Comparison of ENCODE assay signal across 9 cellular contexts in the genomic region with DNA sequence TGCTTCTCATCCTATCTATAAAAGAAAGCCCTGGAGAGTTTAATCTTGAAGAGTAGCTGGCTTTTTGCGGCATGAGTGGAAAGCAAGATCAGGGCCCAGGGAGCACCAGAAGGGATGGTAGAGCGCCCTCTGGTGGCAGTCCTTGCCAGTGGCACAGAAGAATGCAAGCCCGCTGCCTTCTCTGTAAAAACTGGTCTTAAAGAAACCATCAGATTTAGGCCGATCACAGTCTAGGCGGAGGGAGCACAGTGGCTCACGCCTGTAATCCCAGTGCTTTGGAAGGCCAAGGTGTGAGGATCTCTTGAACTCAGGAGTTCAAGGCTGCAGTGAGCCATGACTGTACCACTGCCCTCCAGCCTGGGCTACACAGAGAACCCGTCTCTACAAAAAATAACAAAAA. TPM values are rescaled to one million over a fixed set of nuclear protein-coding genes. Genes with fewer than 3 reads are reported as not detected.
DNase-seq lines count a peak whose midpoint lies in the region; ATAC-seq and TF ChIP-seq lines count a peak whose summit lies in the region.
"Had no signal": no experiment of that assay in that cellular context is flagged by ENCODE, and none has a peak within 500 bp of the region (broad histone marks: within the 10 kb centered on the region; RNA-seq: fewer than 3 reads in every experiment).

No MANE protein-coding gene starts in this region.

- no peaks in the 10 kb centered on the region for H3K36me3 Mint-ChIP-seq in activated naive CD4-positive, alpha-beta T cell treated with anti-CD3 and anti-CD28 coated beads for 36 hours (ENCODE audit: low read depth)
- H3K36me3 Mint-ChIP-seq: IgD-negative memory B cell had no signal

- no peak overlapping the region for H3K4me3 Mint-ChIP-seq in activated naive CD4-positive, alpha-beta T cell treated with anti-CD3 and anti-CD28 coated beads for 36 hours
- H3K4me3 Mint-ChIP-seq: IgD-negative memory B cell had no signal

- peak; percentile 76 for ATAC-seq in GM19463 (IDR thresholded peaks at IDR 0.05; ENCODE audit: unreplicated experiment)

- H3K9me3 ChIP-seq in MM.1S (replicated peaks; ENCODE audit: insufficient read depth, low read length) (no peaks in the 10 kb centered on the region), SK-N-MC (ENCODE audit: low read depth, low read length) (no peaks in the 10 kb centered on the region), parathyroid adenoma (ENCODE audit: control insufficient read depth, low read length) (no peaks in the 10 kb centered on the region), transverse colon (no peaks in the 10 kb centered on the region)

- H3K79me2 ChIP-seq in MM.1S (ENCODE audit: low read length) (no peaks in the 10 kb centered on the region), parathyroid adenoma (no peaks in the 10 kb centered on the region)

- H3K4me1 ChIP-seq in MM.1S (ENCODE audit: low read length) (no peaks in the 10 kb centered on the region), parathyroid adenoma (peaks cover 42% of the 10 kb centered on the region), transverse colon (peaks cover 0 to 18% (median 4%) of the 10 kb centered on the region in 4 donors)

- no peak for TF ChIP-seq POLR2A in transverse colon (IDR thresholded peaks at IDR 0.05)

- no peaks in the 10 kb centered on the region for H4K20me1 ChIP-seq in MM.1S (ENCODE audit: insufficient read depth, low read length)

- CTCF ChIA-PET in BJ (lab: Yijun Ruan, JAX) = interaction anchor here (0.5 to 11.5 kb wide), 39 partner anchors 8 to 610 kb away, joined by 3 to 199 read pairs (median 4); partner anchors contain the start of gene DNMBP
- CTCF ChIA-PET in activated naive CD4-positive, alpha-beta T cell treated with anti-CD3 and anti-CD28 coated beads for 36 hours (lab: Charles Lee) = interaction anchor here (0.7 to 11.2 kb wide), 41 partner anchors 8 to 598 kb away, joined by 3 to 172 read pairs (median 4); partner anchors contain the start of genes COX15 and CUTC

- DNase-seq in BJ (ENCODE audit: low read depth) (peak; percentile 23), MM.1S (peak; percentile 72), SK-N-MC (ENCODE audit: low read depth, low spot score) (peak; percentile 42), head of caudate nucleus (peak; percentile 64 to 94 (median 87)), transverse colon (peak; percentile 88)
- DNase-seq in activated naive CD4-positive, alpha-beta T cell treated with anti-CD3 and anti-CD28 coated beads for 36 hours = peak; percentile 91

- H3K36me3 ChIP-seq in BJ (ENCODE audit: control insufficient read depth, insufficient read depth, low read length) = no peaks in the 10 kb centered on the region
- no peaks in the 10 kb centered on the region for H3K36me3 ChIP-seq in MM.1S (replicated peaks; ENCODE audit: insufficient read depth, low read length)
- no peaks in the 10 kb centered on the region for H3K36me3 ChIP-seq in SK-N-MC (ENCODE audit: insufficient read depth, low read length)
- H3K36me3 ChIP-seq in parathyroid adenoma (ENCODE audit: control insufficient read depth, insufficient read depth, low read length) = no peaks in the 10 kb centered on the region
- no peaks in the 10 kb centered on the region for H3K36me3 ChIP-seq in transverse colon

- no peaks in the 10 kb centered on the region for H3K9me3 Mint-ChIP-seq in activated naive CD4-positive, alpha-beta T cell treated with anti-CD3 and anti-CD28 coated beads for 36 hours
- H3K9me3 Mint-ChIP-seq: IgD-negative memory B cell had no signal

- H3K27ac ChIP-seq in MM.1S (ENCODE audit: low read length) = no peak overlapping the region
- H3K27ac ChIP-seq in SK-N-MC = no peak overlapping the region
- H3K27ac ChIP-seq in parathyroid adenoma = peak overlapping the region; percentile 82
- no peak overlapping the region for H3K27ac ChIP-seq in transverse colon

- no peaks in the 10 kb centered on the region for H3K27me3 ChIP-seq in BJ (ENCODE audit: control insufficient read depth, insufficient read depth, low read length)
- H3K27me3 ChIP-seq in MM.1S (replicated peaks; ENCODE audit: insufficient read depth, low read length) = no peaks in the 10 kb centered on the region
- no peaks in the 10 kb centered on the region for H3K27me3 ChIP-seq in parathyroid adenoma (ENCODE audit: control insufficient read depth, insufficient read depth, low read length)
- no peaks in the 10 kb centered on the region for H3K27me3 ChIP-seq in transverse colon

- H3F3A ChIP-seq in MM.1S (ENCODE audit: insufficient read depth, low read length) = no peaks in the 10 kb centered on the region

- WGBS in transverse colon (ENCODE audit: low coverage in 1 of 2), 2 donors = 18% methylated on average over 7 of the region's 7 CpGs; no CpG with 5 or more reads in 1 of the 2 donors

- H3K27ac Mint-ChIP-seq in activated naive CD4-positive, alpha-beta T cell treated with anti-CD3 and anti-CD28 coated beads for 36 hours = no peak overlapping the region

- peaks cover 7% of the 10 kb centered on the region for H3K4me1 Mint-ChIP-seq in activated naive CD4-positive, alpha-beta T cell treated with anti-CD3 and anti-CD28 coated beads for 36 hours (ENCODE audit: low read depth)

- POLR2A ChIA-PET in BJ (lab: Charles Lee) = no interaction called here

- in situ Hi-C loops in transverse colon (cut with MboI; ENCODE audit: low pct_ligation_motif_present in 1 of 4, low pct_unique_long_range_greater_than_20kb in 1 of 4, low sequenced_read_pairs in 3 of 4) = loop anchor here (5.0 to 10.0 kb wide), 2 partner anchors 191 to 199 kb away; no protein-coding TSS in a partner anchor

- no peak for TF ChIP-seq EP300 in transverse colon (IDR thresholded peaks at IDR 0.05; ENCODE audit: low read depth)

- no peak overlapping the region for H3K4me2 ChIP-seq in MM.1S (ENCODE audit: low read depth, low read length)
- peak overlapping the region; percentile 45 for H3K4me2 ChIP-seq in parathyroid adenoma (ENCODE audit: low read length)

- H3K27me3 Mint-ChIP-seq in activated naive CD4-positive, alpha-beta T cell treated with anti-CD3 and anti-CD28 coated beads for 36 hours (ENCODE audit: low read depth) = peaks cover 7% of the 10 kb centered on the region
- H3K27me3 Mint-ChIP-seq: IgD-negative memory B cell had no signal

- intact Hi-C loops in activated naive CD4-positive, alpha-beta T cell treated with anti-CD3 and anti-CD28 coated beads for 36 hours (cut with micrococcal nuclease) = loop anchor here (1.0 to 5.0 kb wide), 5 partner anchors 36 to 654 kb away; partner anchors contain the start of gene ERLIN1
- intact Hi-C loops in head of caudate nucleus (cut with DNase I) (loop anchor here (5.0 kb wide), 1 partner anchor 199 kb away; no protein-coding TSS in a partner anchor), transverse colon (cut with DNase I; ENCODE audit: low total_unique reads) (no loop called here)

- no peak overlapping the region for H3K9ac ChIP-seq in MM.1S (ENCODE audit: low read length)
- H3K9ac ChIP-seq in SK-N-MC (ENCODE audit: insufficient read length) = no peak overlapping the region
- no peak overlapping the region for H3K9ac ChIP-seq in parathyroid adenoma

- H3K4me3 ChIP-seq in BJ (ENCODE audit: low read depth, low read length) (no peak overlapping the region), MM.1S (ENCODE audit: low read length) (no peak overlapping the region), SK-N-MC (no peak overlapping the region), parathyroid adenoma (ENCODE audit: low read depth, low read length) (no peak overlapping the region), transverse colon (no peak overlapping the region)

- H2AFZ ChIP-seq in MM.1S (ENCODE audit: low read length) = no peak overlapping the region
- H2AFZ ChIP-seq in parathyroid adenoma = peak overlapping the region; percentile 71

- no peaks in the 10 kb centered on the region for H3K9me2 ChIP-seq in MM.1S (replicated peaks; ENCODE audit: insufficient read depth, low read length)

- peak; percentile 98 for TF ChIP-seq CTCF in BJ (IDR thresholded peaks at IDR 0.05; ENCODE audit: insufficient read depth, low read depth, low read length)
- peak; percentile 94 for TF ChIP-seq CTCF in MM.1S (IDR thresholded peaks at IDR 0.05; ENCODE audit: low read length)
- peak; percentile 99 for TF ChIP-seq CTCF in parathyroid adenoma (IDR thresholded peaks at IDR 0.05)
- TF ChIP-seq CTCF in transverse colon (IDR thresholded peaks at IDR 0.05) = peak; percentile 89 to 98 (median 96)

RNA-seq across cellular contexts. Expression of gene CPN1, which starts 35.6 kb away (rescaled TPM):
- polyA plus RNA-seq in BJ (2011; rRNA removed) = not detected in 2 replicates
- not detected in 2 replicates for polyA minus RNA-seq in BJ (2011; rRNA and poly(A)+ RNA removed)
- not detected for total RNA-seq in activated naive CD4-positive, alpha-beta T cell treated with anti-CD3 and anti-CD28 coated beads for 36 hours
- not detected for total RNA-seq in transverse colon
- polyA plus RNA-seq: IgD-negative memory B cell had no signal

RNA-seq across cellular contexts. Expression of gene DNMBP, which starts 36.3 kb away (rescaled TPM):
- polyA plus RNA-seq in BJ (2011; rRNA removed) = 16.3 and 16.7 TPM in 2 replicates
- 15.1 and 16.1 TPM in 2 replicates for polyA minus RNA-seq in BJ (2011; rRNA and poly(A)+ RNA removed)
- 1 to 10 TPM; 2.2 to 2.4 TPM for total RNA-seq in activated naive CD4-positive, alpha-beta T cell treated with anti-CD3 and anti-CD28 coated beads for 36 hours
- 10 to 100 TPM; 38.5 to 68.5 (median 48.0) TPM for total RNA-seq in transverse colon

Comparison
In these comparisons a context has a peak if more than half of its experiments do, and no peak if none do; other contexts are left out.
1. DNase-seq: peak in every context shown above with its lines; median percentile 91 in activated naive CD4-positive, alpha-beta T cell treated with anti-CD3 and anti-CD28 coated beads for 36 hours; 88 in transverse colon; 87 in head of caudate nucleus; 72 in MM.1S; 42 in SK-N-MC; 23 in BJ.
2. RNA of gene DNMBP, which starts 36.3 kb away (total RNA-seq): 38.5 to 68.5 TPM in transverse colon; 2.2 to 2.4 TPM in activated naive CD4-positive, alpha-beta T cell treated with anti-CD3 and anti-CD28 coated beads for 36 hours; every median in the first group is over 10 times any median in the second.
3. Peak in every context shown above with its lines, with median percentiles within 50 percentile points of each other: CTCF ChIP-seq.